ENCODE assay signal across 18 cellular contexts in the genomic region with DNA sequence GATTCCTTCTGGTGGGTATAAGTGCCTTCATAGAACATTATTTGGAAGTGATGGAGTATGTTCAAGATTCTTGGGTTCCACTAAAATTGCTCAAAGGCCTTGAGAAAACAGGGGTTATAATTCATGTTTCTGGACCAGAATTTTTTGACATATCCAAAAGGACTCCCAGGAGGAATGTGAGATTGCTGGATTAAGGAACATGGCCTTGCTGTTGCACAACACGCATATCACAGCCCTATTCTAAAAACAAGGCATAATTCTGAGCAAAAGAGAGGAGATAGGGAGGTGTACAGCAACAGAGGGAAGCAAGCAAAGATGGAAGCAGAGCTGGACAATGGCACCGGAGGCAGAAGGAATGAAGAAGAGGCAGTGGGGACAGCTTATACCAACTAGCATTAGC.
DNase-seq lines count a peak whose midpoint lies in the region; ATAC-seq and TF ChIP-seq lines count a peak whose summit lies in the region.
"Had no signal": no experiment of that assay in that cellular context is flagged by ENCODE, and none has a peak within 500 bp of the region (broad histone marks: within the 10 kb centered on the region; RNA-seq: fewer than 3 reads in every experiment).

No MANE protein-coding gene starts in this region.

- intact Hi-C loops in left ventricle myocardium superior (cut with micrococcal nuclease): no loop called here
- intact Hi-C loops in tibial artery (cut with DNase I; ENCODE audit: low total_unique reads): no loop called here

- no peak overlapping the region for H3K9ac ChIP-seq in adipocyte (ENCODE audit: low read length)
- H3K9ac ChIP-seq: KMS-11 had no signal

- H3K4me1 ChIP-seq in adipocyte (ENCODE audit: control insufficient read depth, insufficient read depth, low read length): peaks cover 45% of the 10 kb centered on the region
- peaks cover 0 to 82% (median 53%) of the 10 kb centered on the region in 4 donors for H3K4me1 ChIP-seq in tibial artery
- H3K4me1 ChIP-seq: A549, Peyer's patch had no signal

- H3K27ac ChIP-seq in coronary artery: peak overlapping the region; percentile 26 to 92
- H3K27ac ChIP-seq in tibial artery: peak overlapping the region; percentile 79 to 85
- H3K27ac ChIP-seq: A549, KMS-11, Peyer's patch had no signal

- DNase-seq in adipocyte (ENCODE audit: low read depth) (peak; percentile 34), coronary artery (ENCODE audit: low spot score) (no peak), left ventricle myocardium superior (no peak), tibial artery (peak; percentile 70 to 79), COLO829 (ENCODE audit: low spot score) (no peak)
- DNase-seq in NK-92 treated with Interleukin-12 subunit alpha and Interleukin-12 subunit beta, amount 100 ng/mL, for 24 hours (lab: John Stamatoyannopoulos, UW): no peak
- DNase-seq: Calu3; CD4-positive, alpha-beta T cell; DMS53; EL; GOT3; MV-4-11; NCI-H1694 treated with DMSO at 0.1 percent for 48 hours; Peyer's patch had no signal

- peak overlapping the region; percentile 6 for H3K4me3 ChIP-seq in adipocyte (ENCODE audit: low read length)
- H3K4me3 ChIP-seq in coronary artery: no peak overlapping the region
- no peak overlapping the region for H3K4me3 ChIP-seq in tibial artery
- H3K4me3 ChIP-seq: A549, GM12878, Peyer's patch had no signal

- H3K27me3 ChIP-seq in adipocyte (replicated peaks; ENCODE audit: control insufficient read depth, insufficient read depth, low read length) (peaks cover 9% of the 10 kb centered on the region), tibial artery (no peaks in the 10 kb centered on the region)
- H3K27me3 ChIP-seq: Peyer's patch had no signal

- ATAC-seq in left ventricle myocardium superior: peak; percentile 72
- no peak for ATAC-seq in HG02678 (IDR thresholded peaks at IDR 0.05; ENCODE audit: unreplicated experiment)
- ATAC-seq: A549, GM12878 had no signal

- H3K9me3 ChIP-seq in adipocyte (ENCODE audit: control insufficient read depth, low read length) (no peaks in the 10 kb centered on the region), tibial artery (no peaks in the 10 kb centered on the region)
- H3K9me3 ChIP-seq: A549, Peyer's patch had no signal

- no peaks in the 10 kb centered on the region for H3K36me3 ChIP-seq in adipocyte (ENCODE audit: control insufficient read depth, insufficient read depth, low read length, severe bottlenecking)
- no peaks in the 10 kb centered on the region for H3K36me3 ChIP-seq in tibial artery
- H3K36me3 ChIP-seq: Peyer's patch had no signal

- TF ChIP-seq CTCF in coronary artery (IDR thresholded peaks at IDR 0.05): no peak
- TF ChIP-seq CTCF in tibial artery (IDR thresholded peaks at IDR 0.05): peak in 1 of 2 experiments; percentile 4

Comparison
In these comparisons a context has a peak if more than half of its experiments do, and no peak if none do; other contexts are left out.
1. DNase-seq: peak in adipocyte (single experiment) and tibial artery (2 of 2); none in coronary artery (single experiment), left ventricle myocardium superior (single experiment), NK-92 treated with Interleukin-12 subunit alpha and Interleukin-12 subunit beta, amount 100 ng/mL, for 24 hours (single experiment) and COLO829 (single experiment).